In genomic region chr3:4829031-4829394, GRCh38 we compare ENCODE assay signal across 14 cellular contexts.
DNase-seq lines count a peak whose midpoint lies in the region; ATAC-seq and TF ChIP-seq lines count a peak whose summit lies in the region.
"Had no signal": no experiment of that assay in that cellular context is flagged by ENCODE, and none has a peak within 500 bp of the region (broad histone marks: within the 10 kb centered on the region; RNA-seq: fewer than 3 reads in every experiment).

No MANE protein-coding gene starts in this region.

- H3K9me2 ChIP-seq in Loucy (replicated peaks; ENCODE audit: low read depth, low read length) = no peaks in the 10 kb centered on the region

- no peaks in the 10 kb centered on the region; the same call in 1 of the 2 replicates for H3F3A ChIP-seq in Loucy (ENCODE audit: low read depth)

- peak overlapping the region; percentile 75 to 91 (median 86) for H3K27ac ChIP-seq in tibial nerve

- ATAC-seq in effector memory CD8-positive, alpha-beta T cell (replicated peaks) = no peak
- ATAC-seq in HG03039 (IDR thresholded peaks at IDR 0.05; ENCODE audit: unreplicated experiment) (no peak), HG03469 (IDR thresholded peaks at IDR 0.05; ENCODE audit: unreplicated experiment) (no peak)

- no peaks in the 10 kb centered on the region for H3K9me3 ChIP-seq in Loucy (ENCODE audit: insufficient read depth, low read depth, low read length)
- H3K9me3 ChIP-seq in tibial nerve = no peaks in the 10 kb centered on the region

- H3K4me3 ChIP-seq in Loucy (ENCODE audit: low read length, poor library complexity, severe bottlenecking) = peak overlapping the region; percentile 28
- no peak overlapping the region for H3K4me3 ChIP-seq in tibial nerve

- DNase-seq in activated naive CD4-positive, alpha-beta T cell treated with anti-CD3 and anti-CD28 coated beads for 36 hours = no peak
- no peak for DNase-seq in activated naive CD4-positive, alpha-beta T cell treated with Interleukin-2 at 50 U/mL for 16 hours
- DNase-seq in effector memory CD8-positive, alpha-beta T cell = no peak
- DNase-seq in tibial nerve (ENCODE audit: low spot score in 2 of 2) (no peak), NCI-H128 (lab: John Stamatoyannopoulos, UW; ENCODE audit: unreplicated experiment) (no peak)
- DNase-seq: AML-193; central memory CD4-positive, alpha-beta T cell; hippocampal formation; KG1; NK-92 treated with Interleukin-12 subunit alpha and Interleukin-12 subunit beta, amount 100 ng/mL, for 24 hours; occipital lobe had no signal

- no peak for TF ChIP-seq POLR2A in tibial nerve (IDR thresholded peaks at IDR 0.05)

- no peak overlapping the region for H2AFZ ChIP-seq in Loucy (ENCODE audit: low read length)

- peak overlapping the region; percentile 99 for H3K27ac Mint-ChIP-seq in activated naive CD4-positive, alpha-beta T cell treated with anti-CD3 and anti-CD28 coated beads for 36 hours
- peak overlapping the region; percentile 100 for H3K27ac Mint-ChIP-seq in effector memory CD8-positive, alpha-beta T cell

- peak overlapping the region; percentile 36 for H3K4me3 Mint-ChIP-seq in activated naive CD4-positive, alpha-beta T cell treated with anti-CD3 and anti-CD28 coated beads for 36 hours
- H3K4me3 Mint-ChIP-seq in effector memory CD8-positive, alpha-beta T cell = peak overlapping the region; percentile 45 to 67

- H3K36me3 ChIP-seq in Loucy (ENCODE audit: insufficient read depth, low read length) (no peaks in the 10 kb centered on the region; the same call in 1 of the 2 replicates), tibial nerve (peaks cover 0 to 6% (median 0%) of the 10 kb centered on the region in 3 donors)

- H4K20me1 ChIP-seq in Loucy (ENCODE audit: insufficient read depth, low read length, poor library complexity, severe bottlenecking) = no peaks in the 10 kb centered on the region

- no peaks in the 10 kb centered on the region for H3K79me2 ChIP-seq in Loucy (ENCODE audit: insufficient read depth, low read length)

- H3K36me3 Mint-ChIP-seq in activated naive CD4-positive, alpha-beta T cell treated with anti-CD3 and anti-CD28 coated beads for 36 hours (ENCODE audit: low read depth) = peaks cover 22% of the 10 kb centered on the region
- peaks cover 35% of the 10 kb centered on the region for H3K36me3 Mint-ChIP-seq in effector memory CD8-positive, alpha-beta T cell (ENCODE audit: insufficient read depth)

- no peaks in the 10 kb centered on the region for H3K9me3 Mint-ChIP-seq in activated naive CD4-positive, alpha-beta T cell treated with anti-CD3 and anti-CD28 coated beads for 36 hours
- no peaks in the 10 kb centered on the region for H3K9me3 Mint-ChIP-seq in effector memory CD8-positive, alpha-beta T cell

- H3K9ac ChIP-seq in Loucy (ENCODE audit: low read depth, low read length, poor library complexity, severe bottlenecking) = peak overlapping the region; percentile 81

- H3K27me3 ChIP-seq in Loucy (ENCODE audit: insufficient read depth, low read length, poor library complexity, severe bottlenecking) (no peaks in the 10 kb centered on the region), tibial nerve (no peaks in the 10 kb centered on the region)

- CTCF ChIA-PET in activated naive CD4-positive, alpha-beta T cell treated with anti-CD3 and anti-CD28 coated beads for 36 hours (lab: Charles Lee) = interaction anchor here (0.6 to 2.9 kb wide), 8 partner anchors 9 to 330 kb away, joined by 3 to 17 read pairs (median 4); no protein-coding TSS in a partner anchor

- peak overlapping the region; percentile 92 for H3K4me2 ChIP-seq in Loucy (ENCODE audit: low read depth, low read length, poor library complexity, severe bottlenecking)

- H3K4me1 ChIP-seq in Loucy (ENCODE audit: insufficient read depth, low read length, poor library complexity, severe bottlenecking) (peaks cover 81% of the 10 kb centered on the region), tibial nerve (peaks cover 0 to 76% (median 60%) of the 10 kb centered on the region in 4 donors)

- H3K27me3 Mint-ChIP-seq in activated naive CD4-positive, alpha-beta T cell treated with anti-CD3 and anti-CD28 coated beads for 36 hours (ENCODE audit: low read depth) = no peaks in the 10 kb centered on the region
- no peaks in the 10 kb centered on the region for H3K27me3 Mint-ChIP-seq in effector memory CD8-positive, alpha-beta T cell

- WGBS in tibial nerve, 2 donors = 52 to 78% methylated on average over 1 of the region's 1 CpG

- intact Hi-C loops in activated naive CD4-positive, alpha-beta T cell treated with anti-CD3 and anti-CD28 coated beads for 36 hours (cut with micrococcal nuclease) = no loop called here

- peaks cover 90% of the 10 kb centered on the region for H3K4me1 Mint-ChIP-seq in activated naive CD4-positive, alpha-beta T cell treated with anti-CD3 and anti-CD28 coated beads for 36 hours (ENCODE audit: low read depth)
- H3K4me1 Mint-ChIP-seq in effector memory CD8-positive, alpha-beta T cell (ENCODE audit: low read depth in 2 of 2) = peaks cover 56 to 68% of the 10 kb centered on the region in 2 donors

- no peak for TF ChIP-seq EP300 in tibial nerve (IDR thresholded peaks at IDR 0.05)

- TF ChIP-seq CTCF in Loucy (conservative IDR thresholded peaks at IDR 0.05; ENCODE audit: low read length) (no peak), tibial nerve (IDR thresholded peaks at IDR 0.05) (no peak)
